1 cellular context compared by ENCODE assay signal in the genomic region with DNA sequence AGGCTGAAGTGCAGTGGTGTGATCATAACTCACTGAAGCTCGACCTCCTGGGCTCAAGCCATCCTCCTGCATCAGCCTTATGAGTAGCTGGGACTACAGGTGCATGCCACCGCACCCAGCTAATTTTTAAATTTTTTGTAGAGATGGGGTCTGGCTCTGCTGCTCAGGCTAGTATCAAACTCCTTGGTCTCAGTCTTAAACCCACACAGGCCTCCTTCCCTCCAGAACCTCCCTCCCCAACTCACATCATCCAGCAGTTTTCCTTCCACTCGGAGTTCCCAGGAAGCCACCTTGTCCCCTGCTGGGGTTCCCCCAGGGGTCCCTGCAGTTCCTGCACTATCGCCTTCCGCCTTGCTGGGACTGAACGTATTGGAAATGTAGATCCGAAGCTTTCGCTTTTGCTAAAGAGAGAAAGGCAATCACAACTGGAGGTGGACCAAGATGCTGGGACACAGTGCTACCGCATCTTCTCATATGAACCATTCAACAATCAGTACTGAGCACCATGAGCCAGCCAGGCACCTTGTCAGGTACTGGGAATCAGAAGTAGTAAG.
TF ChIP-seq lines count a peak whose summit lies in the region.

No MANE protein-coding gene starts in this region.

TF ChIP-seq in HEK293, 187 proteins besides CTCF, POLR2A, EP300 and RAD21 (continued from another document):
- TF ChIP-seq, protein P1, sequence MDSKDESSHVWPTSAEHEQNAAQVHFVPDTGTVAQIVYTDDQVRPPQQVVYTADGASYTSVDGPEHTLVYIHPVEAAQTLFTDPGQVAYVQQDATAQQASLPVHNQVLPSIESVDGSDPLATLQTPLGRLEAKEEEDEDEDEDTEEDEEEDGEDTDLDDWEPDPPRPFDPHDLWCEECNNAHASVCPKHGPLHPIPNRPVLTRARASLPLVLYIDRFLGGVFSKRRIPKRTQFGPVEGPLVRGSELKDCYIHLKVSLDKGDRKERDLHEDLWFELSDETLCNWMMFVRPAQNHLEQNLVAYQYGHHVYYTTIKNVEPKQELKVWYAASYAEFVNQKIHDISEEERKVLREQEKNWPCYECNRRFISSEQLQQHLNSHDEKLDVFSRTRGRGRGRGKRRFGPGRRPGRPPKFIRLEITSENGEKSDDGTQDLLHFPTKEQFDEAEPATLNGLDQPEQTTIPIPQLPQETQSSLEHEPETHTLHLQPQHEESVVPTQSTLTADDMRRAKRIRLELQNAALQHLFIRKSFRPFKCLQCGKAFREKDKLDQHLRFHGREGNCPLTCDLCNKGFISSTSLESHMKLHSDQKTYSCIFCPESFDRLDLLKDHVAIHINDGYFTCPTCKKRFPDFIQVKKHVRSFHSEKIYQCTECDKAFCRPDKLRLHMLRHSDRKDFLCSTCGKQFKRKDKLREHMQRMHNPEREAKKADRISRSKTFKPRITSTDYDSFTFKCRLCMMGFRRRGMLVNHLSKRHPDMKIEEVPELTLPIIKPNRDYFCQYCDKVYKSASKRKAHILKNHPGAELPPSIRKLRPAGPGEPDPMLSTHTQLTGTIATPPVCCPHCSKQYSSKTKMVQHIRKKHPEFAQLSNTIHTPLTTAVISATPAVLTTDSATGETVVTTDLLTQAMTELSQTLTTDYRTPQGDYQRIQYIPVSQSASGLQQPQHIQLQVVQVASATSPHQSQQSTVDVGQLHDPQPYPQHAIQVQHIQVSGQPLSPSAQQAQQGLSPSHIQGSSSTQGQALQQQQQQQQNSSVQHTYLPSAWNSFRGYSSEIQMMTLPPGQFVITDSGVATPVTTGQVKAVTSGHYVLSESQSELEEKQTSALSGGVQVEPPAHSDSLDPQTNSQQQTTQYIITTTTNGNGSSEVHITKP (tag by site-specific recombination; IDR thresholded peaks at IDR 0.05), result no peak
- TF ChIP-seq ZBTB8A (tag by site-specific recombination; IDR thresholded peaks at IDR 0.05), result no peak
- TF ChIP-seq ZNF645 (tag by site-specific recombination; IDR thresholded peaks at IDR 0.05), result no peak
- TF ChIP-seq ZNF2 (tag by site-specific recombination; IDR thresholded peaks at IDR 0.05), result no peak
